8 cellular contexts compared by ENCODE assay signal in genomic region chr15:68054658-68055223, GRCh38. TPM values are rescaled to one million over a fixed set of nuclear protein-coding genes. Genes with fewer than 3 reads are reported as not detected.
DNase-seq lines count a peak whose midpoint lies in the region; ATAC-seq, FAIRE-seq and TF ChIP-seq lines count a peak whose summit lies in the region.

No MANE protein-coding gene starts in this region.

- H3K4me3 ChIP-seq in AG09309 (ENCODE audit: control insufficient read depth, low read depth, low read length): peak overlapping the region; percentile 70

- no peak for FAIRE-seq in HTR-8/SVneo (lab: Jason Lieb, UNC)

- peak; percentile 71 for ATAC-seq in sciatic nerve

- TF ChIP-seq CTCF in AG09309 (IDR thresholded peaks at IDR 0.05; ENCODE audit: control insufficient read depth, insufficient read depth, low read depth, low read length, missing control alignments): no peak

- DNase-seq in AG09309 (ENCODE audit: low read depth) (no peak), GM19238 (ENCODE audit: insufficient read length, low spot score) (peak; percentile 54), HTR-8/SVneo (ENCODE audit: insufficient read length, low spot score) (peak; percentile 18), SKM-1 (lab: John Stamatoyannopoulos, UW; ENCODE audit: unreplicated experiment) (peak; percentile 39), anterior cingulate cortex (lab: John Stamatoyannopoulos, UW) (peak in 36 of 58 donors; percentile 5 to 71 (median 48)), hippocampal formation (lab: John Stamatoyannopoulos, UW) (peak; percentile 18 to 62), sciatic nerve (ENCODE audit: low spot score) (peak; percentile 80), epidermal melanocyte (ENCODE audit: insufficient read length, low spot score) (no peak)

- intact Hi-C loops in sciatic nerve (cut with DNase I): no loop called here

RNA-seq across cellular contexts. Expression of gene PIAS1, which starts 0.6 kb away (rescaled TPM):
- 59.9 TPM for total RNA-seq in sciatic nerve

Comparison
In these comparisons a context has a peak if more than half of its experiments do, and no peak if none do; other contexts are left out.
1. DNase-seq: peak in GM19238 (single experiment), HTR-8/SVneo (single experiment), SKM-1 (single experiment), anterior cingulate cortex (36 of 58), hippocampal formation (2 of 2) and sciatic nerve (single experiment); none in AG09309 (single experiment) and epidermal melanocyte (single experiment).